Comparison of ENCODE assay signal across 1 cellular context in the genomic region with DNA sequence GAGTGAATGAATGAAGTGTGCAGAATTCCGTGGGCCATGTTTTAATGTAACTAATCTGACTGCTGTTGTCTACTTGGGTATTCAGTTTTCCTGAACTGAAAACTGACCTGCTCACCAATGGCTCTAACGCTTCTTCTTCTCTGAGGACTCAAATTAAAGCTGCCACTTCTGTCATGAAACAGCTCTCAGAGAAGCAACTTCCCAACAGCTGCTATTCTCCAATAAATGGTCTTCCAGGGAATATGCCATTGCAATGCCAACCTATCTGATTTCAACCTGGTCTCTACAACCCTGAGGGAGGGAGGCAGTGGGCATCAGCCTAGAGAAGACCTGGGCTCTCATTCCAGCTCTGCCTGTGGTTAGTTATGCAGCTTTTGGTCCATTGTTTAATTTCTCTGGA.
TF ChIP-seq lines count a peak whose summit lies in the region.

No MANE protein-coding gene starts in this region.

TF ChIP-seq in SK-N-SH treated with all-trans-retinoic acid at 6 μM for 48 hours, 23 proteins besides CTCF, POLR2A, EP300 and RAD21 (continued from another document):
- TF ChIP-seq, protein P1, sequence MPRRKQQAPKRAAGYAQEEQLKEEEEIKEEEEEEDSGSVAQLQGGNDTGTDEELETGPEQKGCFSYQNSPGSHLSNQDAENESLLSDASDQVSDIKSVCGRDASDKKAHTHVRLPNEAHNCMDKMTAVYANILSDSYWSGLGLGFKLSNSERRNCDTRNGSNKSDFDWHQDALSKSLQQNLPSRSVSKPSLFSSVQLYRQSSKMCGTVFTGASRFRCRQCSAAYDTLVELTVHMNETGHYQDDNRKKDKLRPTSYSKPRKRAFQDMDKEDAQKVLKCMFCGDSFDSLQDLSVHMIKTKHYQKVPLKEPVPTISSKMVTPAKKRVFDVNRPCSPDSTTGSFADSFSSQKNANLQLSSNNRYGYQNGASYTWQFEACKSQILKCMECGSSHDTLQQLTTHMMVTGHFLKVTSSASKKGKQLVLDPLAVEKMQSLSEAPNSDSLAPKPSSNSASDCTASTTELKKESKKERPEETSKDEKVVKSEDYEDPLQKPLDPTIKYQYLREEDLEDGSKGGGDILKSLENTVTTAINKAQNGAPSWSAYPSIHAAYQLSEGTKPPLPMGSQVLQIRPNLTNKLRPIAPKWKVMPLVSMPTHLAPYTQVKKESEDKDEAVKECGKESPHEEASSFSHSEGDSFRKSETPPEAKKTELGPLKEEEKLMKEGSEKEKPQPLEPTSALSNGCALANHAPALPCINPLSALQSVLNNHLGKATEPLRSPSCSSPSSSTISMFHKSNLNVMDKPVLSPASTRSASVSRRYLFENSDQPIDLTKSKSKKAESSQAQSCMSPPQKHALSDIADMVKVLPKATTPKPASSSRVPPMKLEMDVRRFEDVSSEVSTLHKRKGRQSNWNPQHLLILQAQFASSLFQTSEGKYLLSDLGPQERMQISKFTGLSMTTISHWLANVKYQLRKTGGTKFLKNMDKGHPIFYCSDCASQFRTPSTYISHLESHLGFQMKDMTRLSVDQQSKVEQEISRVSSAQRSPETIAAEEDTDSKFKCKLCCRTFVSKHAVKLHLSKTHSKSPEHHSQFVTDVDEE (CRISPR knock-in tag; IDR thresholded peaks at IDR 0.05) = no peak
- no peak for TF ChIP-seq GLIS3 (CRISPR knock-in tag; IDR thresholded peaks at IDR 0.05)
- TF ChIP-seq, protein P2, sequence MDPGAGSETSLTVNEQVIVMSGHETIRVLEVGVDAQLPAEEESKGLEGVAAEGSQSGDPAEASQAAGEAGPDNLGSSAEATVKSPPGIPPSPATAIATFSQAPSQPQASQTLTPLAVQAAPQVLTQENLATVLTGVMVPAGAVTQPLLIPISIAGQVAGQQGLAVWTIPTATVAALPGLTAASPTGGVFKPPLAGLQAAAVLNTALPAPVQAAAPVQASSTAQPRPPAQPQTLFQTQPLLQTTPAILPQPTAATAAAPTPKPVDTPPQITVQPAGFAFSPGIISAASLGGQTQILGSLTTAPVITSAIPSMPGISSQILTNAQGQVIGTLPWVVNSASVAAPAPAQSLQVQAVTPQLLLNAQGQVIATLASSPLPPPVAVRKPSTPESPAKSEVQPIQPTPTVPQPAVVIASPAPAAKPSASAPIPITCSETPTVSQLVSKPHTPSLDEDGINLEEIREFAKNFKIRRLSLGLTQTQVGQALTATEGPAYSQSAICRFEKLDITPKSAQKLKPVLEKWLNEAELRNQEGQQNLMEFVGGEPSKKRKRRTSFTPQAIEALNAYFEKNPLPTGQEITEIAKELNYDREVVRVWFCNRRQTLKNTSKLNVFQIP (CRISPR knock-in tag; IDR thresholded peaks at IDR 0.05; ENCODE audit: borderline replicate concordance, low read depth) = no peak
- no peak for TF ChIP-seq ZC3H10 (CRISPR knock-in tag; IDR thresholded peaks at IDR 0.05)
